In the genomic region with DNA sequence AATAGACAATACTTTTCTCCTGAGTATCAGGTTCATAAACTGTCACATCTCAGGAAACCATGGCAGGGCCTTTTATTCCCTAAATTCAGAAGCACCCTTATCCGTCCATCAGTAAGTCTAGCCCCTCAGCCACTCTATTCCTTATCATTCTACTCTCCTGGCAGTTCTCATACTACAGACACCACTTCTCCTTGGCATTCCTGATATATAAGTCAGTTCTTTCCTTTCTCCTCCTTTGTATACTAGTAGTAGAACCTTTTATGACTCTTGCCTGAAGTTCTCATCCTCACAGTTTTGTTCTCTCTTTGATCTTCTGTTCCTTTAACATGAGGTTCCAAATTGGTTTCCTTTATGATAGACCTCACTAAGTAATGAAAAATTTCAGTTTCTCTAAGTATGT, we compare ENCODE assay signal across 30 cellular contexts. TPM values are rescaled to one million over a fixed set of nuclear protein-coding genes. Genes with fewer than 3 reads are reported as not detected.
A peak's percentile ranks its signal among the peaks of the same experiment; 100 is the strongest.
DNase-seq lines count a peak whose midpoint lies in the region; ATAC-seq, FAIRE-seq and TF ChIP-seq lines count a peak whose summit lies in the region.
"Had no signal": no experiment of that assay in that cellular context is flagged by ENCODE, and none has a peak within 500 bp of the region (broad histone marks: within the 10 kb centered on the region; RNA-seq: fewer than 3 reads in every experiment).

No MANE protein-coding gene starts in this region.

- TF ChIP-seq EP300 in HepG2 (IDR thresholded peaks at IDR 0.05; ENCODE audit: low read depth in 2 of 2, low read length in 2 of 2) (no peak), HepG2 (CRISPR knock-in tag; IDR thresholded peaks at IDR 0.05; ENCODE audit: borderline replicate concordance) (no peak)

- no peaks in the 10 kb centered on the region for H3K27me3 Mint-ChIP-seq in T-helper 2 cell treated with Interferon-gamma antibody and Interleukin-4, amounts not matched to agents 5 μg/mL and 100 μg/mL, for 36 hours (ENCODE audit: low read depth)
- H3K27me3 Mint-ChIP-seq in HFFc6 (ENCODE audit: insufficient read depth) = peaks cover 12% of the 10 kb centered on the region
- no peaks in the 10 kb centered on the region for H3K27me3 Mint-ChIP-seq in chondrocyte (ENCODE audit: low read depth)
- H3K27me3 Mint-ChIP-seq: activated CD4-positive, alpha-beta memory T cell treated with anti-CD3 and anti-CD28 coated beads, Interleukin-2, amount 10 ng/mL, durations not matched to agents 7 days and 5 days; B cell; progenitor cell of endocrine pancreas; stimulated activated memory B cell treated with anti-CD40 and anti-IgM and Interleukin-4, amounts not matched to agents 10 μg/mL and 1 μg/mL and 100 μg/mL, for 72 hours; T-helper 17 cell had no signal

- no peak overlapping the region for H3K9ac ChIP-seq in HepG2 (ENCODE audit: insufficient read depth, low read depth, low read length)

- no peak for TF ChIP-seq RAD21 in HepG2 (CRISPR knock-in tag; IDR thresholded peaks at IDR 0.05)

- peak overlapping the region; percentile 14 for H3K27ac Mint-ChIP-seq in T-helper 2 cell treated with Interferon-gamma antibody and Interleukin-4, amounts not matched to agents 5 μg/mL and 100 μg/mL, for 36 hours
- H3K27ac Mint-ChIP-seq in HFFc6 (peak overlapping the region; percentile 81), chondrocyte (ENCODE audit: unreplicated experiment) (peak overlapping the region; percentile 76)
- H3K27ac Mint-ChIP-seq: activated CD4-positive, alpha-beta memory T cell treated with anti-CD3 and anti-CD28 coated beads, Interleukin-2, amount 10 ng/mL, durations not matched to agents 7 days and 5 days; B cell; mesothelial cell of epicardium; progenitor cell of endocrine pancreas; stimulated activated memory B cell treated with anti-CD40 and anti-IgM and Interleukin-4, amounts not matched to agents 10 μg/mL and 1 μg/mL and 100 μg/mL, for 72 hours; T-helper 17 cell had no signal

- H3K27me3 ChIP-seq in osteoblast (ENCODE audit: insufficient read depth, low read length) = no peaks in the 10 kb centered on the region
- no peaks in the 10 kb centered on the region for H3K27me3 ChIP-seq in HepG2 (ENCODE audit: control insufficient read depth in 1 of 2, insufficient read depth in 2 of 2, low read length in 2 of 2)
- H3K27me3 ChIP-seq in testis = no peaks in the 10 kb centered on the region
- H3K27me3 ChIP-seq: SJSA1 had no signal

- no peak for ATAC-seq in HepG2
- ATAC-seq: esophagus mucosa; HCT116; left cardiac atrium; stimulated activated memory B cell treated with anti-CD40 and anti-IgM and Interleukin-4, amounts not matched to agents 10 μg/mL and 1 μg/mL and 100 μg/mL, for 72 hours; T-helper 17 cell had no signal

- in situ Hi-C loops in HepG2 (cut with HindIII; ENCODE audit: extremely low pct_ligation_motif_present, low pct_unique_long_range_greater_than_20kb) = no loop called here

- no peak overlapping the region for H2AFZ ChIP-seq in osteoblast (ENCODE audit: low read length)
- H2AFZ ChIP-seq in HepG2 (ENCODE audit: low read length) = no peak overlapping the region

- H3K4me1 Mint-ChIP-seq in T-helper 2 cell treated with Interferon-gamma antibody and Interleukin-4, amounts not matched to agents 5 μg/mL and 100 μg/mL, for 36 hours (ENCODE audit: low read depth) = peaks cover 44% of the 10 kb centered on the region
- H3K4me1 Mint-ChIP-seq in HFFc6 (ENCODE audit: low read depth) (peaks cover 96% of the 10 kb centered on the region), chondrocyte (ENCODE audit: low read depth) (peaks cover 64% of the 10 kb centered on the region)

- no peak for FAIRE-seq in HepG2 (lab: Jason Lieb, UNC)
- FAIRE-seq: GM18507, RCC 7860 had no signal

- H3K36me3 ChIP-seq in osteoblast (ENCODE audit: insufficient read depth, low read length) = peaks cover 30% of the 10 kb centered on the region
- H3K36me3 ChIP-seq in HepG2 (replicated peaks in 1 of 2; ENCODE audit: control insufficient read depth in 1 of 2, insufficient read depth in 2 of 2, low read length in 2 of 2) = no peaks in the 10 kb centered on the region; a peak in 1 of 5 replicates
- H3K36me3 ChIP-seq in testis (ENCODE audit: low read depth, missing control alignments) = peaks cover 2% of the 10 kb centered on the region

- H3K4me1 ChIP-seq in osteoblast (ENCODE audit: insufficient read depth, low read length) (peaks cover 25% of the 10 kb centered on the region), HepG2 (ENCODE audit: insufficient read depth, low read length) (no peaks in the 10 kb centered on the region), testis (peaks cover 20% of the 10 kb centered on the region)

- TF ChIP-seq CTCF in HFFc6 (IDR thresholded peaks at IDR 0.05) (no peak), chondrocyte (IDR thresholded peaks at IDR 0.05) (no peak), osteoblast (IDR thresholded peaks at IDR 0.05; ENCODE audit: extremely low read depth, low read depth, low read length) (no peak), HepG2 (CRISPR knock-in tag; IDR thresholded peaks at IDR 0.05) (no peak), testis (IDR thresholded peaks at IDR 0.05) (no peak)

- H3K79me2 ChIP-seq in osteoblast (ENCODE audit: insufficient read depth, low read length) = peaks cover 76% of the 10 kb centered on the region
- H3K79me2 ChIP-seq in HepG2 (ENCODE audit: insufficient read depth, low read length) = no peaks in the 10 kb centered on the region

- H4K20me1 ChIP-seq in osteoblast (ENCODE audit: insufficient read depth, low read length) = no peaks in the 10 kb centered on the region
- no peaks in the 10 kb centered on the region for H4K20me1 ChIP-seq in HepG2 (ENCODE audit: insufficient read depth, low read length)

- H3K27ac ChIP-seq in osteoblast (ENCODE audit: low read depth, low read length) (no peak overlapping the region), HepG2 (ENCODE audit: extremely low read length, insufficient read depth, low read length) (no peak overlapping the region), testis (no peak overlapping the region)
- H3K27ac ChIP-seq: 22Rv1, SJSA1, VCaP had no signal

- H3K4me3 ChIP-seq in osteoblast (ENCODE audit: insufficient read depth, low read length) = no peak overlapping the region
- no peak overlapping the region for H3K4me3 ChIP-seq in HepG2 (replicated peaks in 1 of 3; ENCODE audit: insufficient read depth in 1 of 3, low read depth in 2 of 3, low read length in 3 of 3)
- H3K4me3 ChIP-seq in testis = no peak overlapping the region
- H3K4me3 ChIP-seq: SJSA1 had no signal

- H3K4me3 Mint-ChIP-seq in T-helper 2 cell treated with Interferon-gamma antibody and Interleukin-4, amounts not matched to agents 5 μg/mL and 100 μg/mL, for 36 hours = no peak overlapping the region
- H3K4me3 Mint-ChIP-seq in HFFc6 (peak overlapping the region; percentile 14; the same call in 1 of the 2 replicates), chondrocyte (ENCODE audit: unreplicated experiment) (no peak overlapping the region)
- H3K4me3 Mint-ChIP-seq: activated CD4-positive, alpha-beta memory T cell treated with anti-CD3 and anti-CD28 coated beads, Interleukin-2, amount 10 ng/mL, durations not matched to agents 7 days and 5 days; B cell; mesothelial cell of epicardium; neural crest cell; stimulated activated memory B cell treated with anti-CD40 and anti-IgM and Interleukin-4, amounts not matched to agents 10 μg/mL and 1 μg/mL and 100 μg/mL, for 72 hours had no signal

- CTCF ChIA-PET in HepG2 (lab: Yijun Ruan, JAX; ENCODE audit: low intra/inter-chr PET ratio, low total read pairs) = no interaction called here

- no peak for DNase-seq in T-helper 2 cell treated with Interferon-gamma antibody and Interleukin-4, amounts not matched to agents 5 μg/mL and 100 μg/mL, for 36 hours (ENCODE audit: low spot score)
- DNase-seq in T-helper 2 cell = no peak
- DNase-seq in HFFc6 = no peak
- DNase-seq in chondrocyte (ENCODE audit: low spot score) = no peak
- DNase-seq in osteoblast (ENCODE audit: insufficient read length, low spot score, missing footprints) = peak; percentile 79
- no peak for DNase-seq in HepG2 (ENCODE audit: low spot score)
- no peak for DNase-seq in cerebellar nuclear complex (lab: John Stamatoyannopoulos, UW)
- DNase-seq in testis = no peak
- DNase-seq: activated CD4-positive, alpha-beta memory T cell treated with anti-CD3 and anti-CD28 coated beads, Interleukin-2, amount 10 ng/mL, durations not matched to agents 7 days and 5 days; Calu3; left cardiac atrium; NCI-H1417; NCI-H2107; NCI-H510A treated with DMSO at 0.1 percent for 48 hours; NK-92 treated with Interleukin-12 subunit alpha and Interleukin-12 subunit beta, amount 100 ng/mL, for 24 hours; stimulated activated CD4-positive, alpha-beta T cell treated with anti-CD3 and anti-CD28 coated beads, Interleukin-1b, Interleukin-23, amount 100 ng/mL, for 48 hours; T-helper 17 cell; trophoblast cell had no signal

- no peaks in the 10 kb centered on the region for H3K9me3 ChIP-seq in osteoblast (ENCODE audit: low read depth, low read length)
- H3K9me3 ChIP-seq in HepG2 (ENCODE audit: low read length) = no peaks in the 10 kb centered on the region
- no peaks in the 10 kb centered on the region for H3K9me3 ChIP-seq in testis
- H3K9me3 ChIP-seq: SJSA1 had no signal

- intact Hi-C loops in HepG2 (cut with micrococcal nuclease; ENCODE audit: unreplicated experiment) (no loop called here), testis (cut with DNase I; ENCODE audit: low total_unique reads) (no loop called here)

- H3K36me3 Mint-ChIP-seq in T-helper 2 cell treated with Interferon-gamma antibody and Interleukin-4, amounts not matched to agents 5 μg/mL and 100 μg/mL, for 36 hours (ENCODE audit: low read depth) = peaks cover 8% of the 10 kb centered on the region
- H3K36me3 Mint-ChIP-seq in HFFc6 (ENCODE audit: low read depth) = peaks cover 85% of the 10 kb centered on the region
- peaks cover 32% of the 10 kb centered on the region for H3K36me3 Mint-ChIP-seq in chondrocyte (ENCODE audit: low read depth)

- BruUV-seq in HepG2 (replicated peaks; lab: Mats Ljungman, UMichigan) = no TSS peak

- POLR2A ChIA-PET in HepG2 (lab: Yijun Ruan, JAX) = no interaction called here

- H3K9me3 Mint-ChIP-seq in T-helper 2 cell treated with Interferon-gamma antibody and Interleukin-4, amounts not matched to agents 5 μg/mL and 100 μg/mL, for 36 hours = no peaks in the 10 kb centered on the region
- H3K9me3 Mint-ChIP-seq in HFFc6 (no peaks in the 10 kb centered on the region), chondrocyte (ENCODE audit: low read depth) (no peaks in the 10 kb centered on the region)
- H3K9me3 Mint-ChIP-seq: activated CD4-positive, alpha-beta memory T cell treated with anti-CD3 and anti-CD28 coated beads, Interleukin-2, amount 10 ng/mL, durations not matched to agents 7 days and 5 days; neural crest cell; stimulated activated memory B cell treated with anti-CD40 and anti-IgM and Interleukin-4, amounts not matched to agents 10 μg/mL and 1 μg/mL and 100 μg/mL, for 72 hours had no signal

- no peak for TF ChIP-seq POLR2A in HepG2 (IDR thresholded peaks at IDR 0.05; ENCODE audit: insufficient read depth in 1 of 2, low read depth in 2 of 2, low read length in 2 of 2)
- TF ChIP-seq POLR2A in testis (IDR thresholded peaks at IDR 0.05) = no peak

- WGBS in HepG2 (ENCODE audit: low lambda C conversion rate) = 93% methylated on average over 1 of the region's 1 CpG
- 92 to 96% methylated on average over 1 of the region's 1 CpG for WGBS in testis, 2 donors

- no peak overlapping the region for H3K4me2 ChIP-seq in osteoblast (ENCODE audit: insufficient read depth, low read length)
- no peak overlapping the region for H3K4me2 ChIP-seq in HepG2 (ENCODE audit: low read depth, low read length)

RNA-seq across cellular contexts. Expression of gene GRAMD2B, which starts 29.3 kb away (rescaled TPM):
- total RNA-seq in HFFc6 (2021; fragmentation: NEBNext Ultra II Directional; extraction: Animal tissue kit (Norgen Biotek cat#: 25700)) = 100 to 1,000 TPM in 2 of 6 experiments, 10 to 100 TPM in 4; 69.2 to 154 (median 80.5) TPM
- 56.5 to 72.4 TPM (median 61.5 TPM) in 3 replicates for total RNA-seq in chondrocyte
- 89.8 and 94.6 TPM in 2 replicates for total RNA-seq in osteoblast
- 8.1 and 8.8 TPM in 2 replicates for total RNA-seq in HepG2 (2016; rRNA removed; fragmentation: Illumina TruSeq; extraction: Trizol)
- total RNA-seq in HepG2 (2016; cell fraction: cytosol; rRNA removed; fragmentation: Illumina TruSeq; extraction: Trizol; ENCODE audit: low read depth) = 1.4 and 1.6 TPM in 2 replicates
- 6.7 and 8.2 TPM in 2 replicates for total RNA-seq in HepG2 (2016; cell fraction: insoluble cytoplasmic fraction; rRNA removed; fragmentation: Illumina TruSeq; extraction: Trizol)
- total RNA-seq in HepG2 (2016; cell fraction: membrane; rRNA removed; fragmentation: Illumina TruSeq; extraction: Trizol) = 3.9 and 5.1 TPM in 2 replicates
- total RNA-seq in HepG2 (2016; cell fraction: nucleus; rRNA removed; fragmentation: Illumina TruSeq; extraction: Trizol) = 10.5 and 10.7 TPM in 2 replicates
- polyA plus RNA-seq in HepG2 (2011; rRNA removed) = 10.6 and 11.2 TPM in 2 replicates
- 6.0 and 10.9 TPM in 2 replicates for polyA plus RNA-seq in HepG2 (2011; cell fraction: cytosol; rRNA removed)
- 9.0 and 10.1 TPM in 2 replicates for polyA plus RNA-seq in HepG2 (2011; cell fraction: nucleus; rRNA removed)
- polyA plus RNA-seq in HepG2 (2012) = 8.8 and 11.2 TPM in 2 replicates
- 0.98 and 1.7 TPM in 2 replicates for polyA plus RNA-seq in HepG2 (2016; cell fraction: cytosol; fragmentation: Illumina TruSeq; extraction: Trizol; ENCODE audit: low read depth)
- 7.8 and 8.9 TPM in 2 replicates for polyA plus RNA-seq in HepG2 (2016; cell fraction: insoluble cytoplasmic fraction; fragmentation: Illumina TruSeq; extraction: Trizol; ENCODE audit: low read depth)
- 2.1 and 2.4 TPM in 2 replicates for polyA plus RNA-seq in HepG2 (2016; cell fraction: membrane; fragmentation: Illumina TruSeq; extraction: Trizol; ENCODE audit: low read depth)
- 11.7 and 12.4 TPM in 2 replicates for polyA plus RNA-seq in HepG2 (2016; cell fraction: nucleus; fragmentation: Illumina TruSeq; extraction: Trizol; ENCODE audit: insufficient read depth, low read depth)
- 5.6 and 6.2 TPM in 2 replicates for polyA minus RNA-seq in HepG2 (2011; rRNA and poly(A)+ RNA removed; ENCODE audit: low replicate concordance)
- polyA minus RNA-seq in HepG2 (2011; cell fraction: cytosol; rRNA and poly(A)+ RNA removed) = 6.1 and 7.8 TPM in 2 replicates
- polyA minus RNA-seq in HepG2 (2011; cell fraction: nucleus; rRNA and poly(A)+ RNA removed) = 35.9 and 42.4 TPM in 2 replicates
- total RNA-seq in testis = 10 to 100 TPM; 23.5 to 35.0 TPM
- 10.8 TPM for polyA plus RNA-seq in testis (ENCODE audit: insufficient read depth, low read depth, low replicate concordance)

Comparison
In these comparisons a context has a peak if more than half of its experiments do, and no peak if none do; other contexts are left out.
1. H3K27ac Mint-ChIP-seq: peak in every context shown above with its lines; median percentile 81 in HFFc6; 76 in chondrocyte; 14 in T-helper 2 cell treated with Interferon-gamma antibody and Interleukin-4, amounts not matched to agents 5 μg/mL and 100 μg/mL, for 36 hours.